13 cellular contexts compared by ENCODE assay signal in the genomic region with DNA sequence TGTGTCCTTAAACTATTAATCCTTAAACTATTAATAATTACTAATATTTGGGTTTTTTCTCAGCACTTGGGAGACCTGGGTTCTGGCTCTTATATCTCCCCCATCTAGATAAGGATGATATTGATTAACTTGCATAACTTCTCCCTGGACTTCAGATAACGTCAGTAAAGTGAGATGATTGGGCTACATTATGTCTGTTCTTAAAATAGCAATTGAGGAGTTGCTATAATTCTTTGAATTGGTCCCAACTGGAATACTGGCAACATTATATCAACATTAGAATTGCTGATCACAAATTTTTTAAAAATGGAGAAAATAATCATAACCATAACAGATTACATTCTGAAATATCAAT. TPM values are rescaled to one million over a fixed set of nuclear protein-coding genes. Genes with fewer than 3 reads are reported as not detected.
DNase-seq lines count a peak whose midpoint lies in the region; ATAC-seq and TF ChIP-seq lines count a peak whose summit lies in the region.
"Had no signal": no experiment of that assay in that cellular context is flagged by ENCODE, and none has a peak within 500 bp of the region (broad histone marks: within the 10 kb centered on the region; RNA-seq: fewer than 3 reads in every experiment).

No MANE protein-coding gene starts in this region.

- TF ChIP-seq CTCF in colonic mucosa (IDR thresholded peaks at IDR 0.05) (no peak), ovary (IDR thresholded peaks at IDR 0.05) (no peak)

- H3K27me3 Mint-ChIP-seq in activated CD4-positive, alpha-beta T cell treated with anti-CD3 and anti-CD28 coated beads, Interleukin-2, amount 10 ng/mL, durations not matched to agents 7 days and 5 days = no peaks in the 10 kb centered on the region
- no peaks in the 10 kb centered on the region for H3K27me3 Mint-ChIP-seq in stimulated activated memory B cell treated with anti-CD40 and anti-IgM and Interleukin-4, amounts not matched to agents 10 μg/mL and 1 μg/mL and 100 μg/mL, for 72 hours

- H3K27me3 ChIP-seq in Karpas-422 (ENCODE audit: low read length) (no peaks in the 10 kb centered on the region), colonic mucosa (no peaks in the 10 kb centered on the region), ovary (no peaks in the 10 kb centered on the region)

- peaks cover 45% of the 10 kb centered on the region for H3K4me1 ChIP-seq in Karpas-422 (ENCODE audit: low read length)
- H3K4me1 ChIP-seq in colonic mucosa = no peaks in the 10 kb centered on the region
- no peaks in the 10 kb centered on the region for H3K4me1 ChIP-seq in ovary (ENCODE audit: insufficient read depth)

- H3K4me3 Mint-ChIP-seq in activated CD4-positive, alpha-beta T cell treated with anti-CD3 and anti-CD28 coated beads, Interleukin-2, amount 10 ng/mL, durations not matched to agents 7 days and 5 days = peak overlapping the region; percentile 94
- H3K4me3 Mint-ChIP-seq in stimulated activated memory B cell treated with anti-CD40 and anti-IgM and Interleukin-4, amounts not matched to agents 10 μg/mL and 1 μg/mL and 100 μg/mL, for 72 hours = peak overlapping the region; percentile 95

- CTCF ChIA-PET in activated CD4-positive, alpha-beta T cell treated with anti-CD3 and anti-CD28 coated beads, Interleukin-2, amount 10 ng/mL, durations not matched to agents 7 days and 5 days (lab: Charles Lee) = interaction anchor here (0.6 to 2.7 kb wide), 2 partner anchors 7 to 287 kb away, joined by 5 to 9 read pairs; no protein-coding TSS in a partner anchor

- POLR2A ChIA-PET in activated CD4-positive, alpha-beta T cell treated with anti-CD3 and anti-CD28 coated beads, Interleukin-2, amount 10 ng/mL, durations not matched to agents 7 days and 5 days (lab: Charles Lee) = no interaction called here

- ATAC-seq in stimulated activated memory B cell treated with anti-CD40 and anti-IgM and Interleukin-4, amounts not matched to agents 10 μg/mL and 1 μg/mL and 100 μg/mL, for 72 hours = no peak

- whole genome bisulfite sequencing in ovary, 3 donors = 28 to 55% (median 34%) methylated on average over 1 of the region's 1 CpG

- TF ChIP-seq POLR2A in ovary (IDR thresholded peaks at IDR 0.05) = no peak

- H3K9ac ChIP-seq in Karpas-422 (ENCODE audit: low read length) = peak overlapping the region; percentile 87
- H3K9ac ChIP-seq in colonic mucosa (ENCODE audit: low read depth in 2 of 2, low read length in 2 of 2) = no peak overlapping the region

- peaks cover 3% of the 10 kb centered on the region for H3K9me3 Mint-ChIP-seq in activated CD4-positive, alpha-beta T cell treated with anti-CD3 and anti-CD28 coated beads, Interleukin-2, amount 10 ng/mL, durations not matched to agents 7 days and 5 days
- H3K9me3 Mint-ChIP-seq in stimulated activated memory B cell treated with anti-CD40 and anti-IgM and Interleukin-4, amounts not matched to agents 10 μg/mL and 1 μg/mL and 100 μg/mL, for 72 hours = peaks cover 6% of the 10 kb centered on the region

- H3K9me3 ChIP-seq in Karpas-422 (ENCODE audit: low read length) = no peaks in the 10 kb centered on the region
- no peaks in the 10 kb centered on the region for H3K9me3 ChIP-seq in colonic mucosa
- no peaks in the 10 kb centered on the region for H3K9me3 ChIP-seq in ovary

- H3K36me3 Mint-ChIP-seq in activated CD4-positive, alpha-beta T cell treated with anti-CD3 and anti-CD28 coated beads, Interleukin-2, amount 10 ng/mL, durations not matched to agents 7 days and 5 days (ENCODE audit: low read depth) = peaks cover 45% of the 10 kb centered on the region
- H3K36me3 Mint-ChIP-seq in stimulated activated memory B cell treated with anti-CD40 and anti-IgM and Interleukin-4, amounts not matched to agents 10 μg/mL and 1 μg/mL and 100 μg/mL, for 72 hours = peaks cover 45% of the 10 kb centered on the region

- no peak overlapping the region for H2AFZ ChIP-seq in Karpas-422 (ENCODE audit: low read length)

- peaks cover 70% of the 10 kb centered on the region for H3K79me2 ChIP-seq in Karpas-422 (ENCODE audit: low read length)

- peaks cover 54% of the 10 kb centered on the region for H3K4me1 Mint-ChIP-seq in activated CD4-positive, alpha-beta T cell treated with anti-CD3 and anti-CD28 coated beads, Interleukin-2, amount 10 ng/mL, durations not matched to agents 7 days and 5 days
- H3K4me1 Mint-ChIP-seq in stimulated activated memory B cell treated with anti-CD40 and anti-IgM and Interleukin-4, amounts not matched to agents 10 μg/mL and 1 μg/mL and 100 μg/mL, for 72 hours = peaks cover 63% of the 10 kb centered on the region

- H3K27ac Mint-ChIP-seq in activated CD4-positive, alpha-beta T cell treated with anti-CD3 and anti-CD28 coated beads, Interleukin-2, amount 10 ng/mL, durations not matched to agents 7 days and 5 days = peak overlapping the region; percentile 92
- H3K27ac Mint-ChIP-seq in stimulated activated memory B cell treated with anti-CD40 and anti-IgM and Interleukin-4, amounts not matched to agents 10 μg/mL and 1 μg/mL and 100 μg/mL, for 72 hours = peak overlapping the region; percentile 84

- H3K9me2 ChIP-seq in Karpas-422 (replicated peaks; ENCODE audit: insufficient read depth, low read length) = no peaks in the 10 kb centered on the region

- no peak for TF ChIP-seq EP300 in ovary (IDR thresholded peaks at IDR 0.05)

- H3K27ac ChIP-seq in Karpas-422 (ENCODE audit: low read length) (peak overlapping the region; percentile 97), colonic mucosa (peak overlapping the region; percentile 6), ovary (no peak overlapping the region)

- H4K20me1 ChIP-seq in Karpas-422 (ENCODE audit: insufficient read depth, low read depth, low read length) = no peaks in the 10 kb centered on the region

- no peak for DNase-seq in activated CD4-positive, alpha-beta T cell treated with anti-CD3 and anti-CD28 coated beads, Interleukin-2, amount 10 ng/mL, durations not matched to agents 7 days and 5 days
- no peak for DNase-seq in activated CD4-positive, alpha-beta T cell treated with anti-CD3 and anti-CD28 coated beads for 1 hour
- DNase-seq in Karpas-422 (peak; percentile 63), colonic mucosa (no peak), iPS-NIHi7 (ENCODE audit: extremely low spot score) (no peak), ovary (no peak), amygdala (lab: John Stamatoyannopoulos, UW) (no peak)
- DNase-seq: activated CD4-positive, alpha-beta T cell treated with anti-CD3 and anti-CD28 coated beads for 4 hours; mesendoderm; NCI-H748 treated with DMSO at 0.1 percent for 48 hours had no signal

- H3K36me3 ChIP-seq in Karpas-422 (ENCODE audit: insufficient read depth, low read length) (peaks cover 41% of the 10 kb centered on the region), colonic mucosa (no peaks in the 10 kb centered on the region), ovary (no peaks in the 10 kb centered on the region)

- peak overlapping the region; percentile 94 for H3K4me2 ChIP-seq in Karpas-422 (ENCODE audit: low read depth, low read length, poor library complexity, severe bottlenecking)

- H3K4me3 ChIP-seq in Karpas-422 (ENCODE audit: low read length) (peak overlapping the region; percentile 81), colonic mucosa (no peak overlapping the region), ovary (no peak overlapping the region)

- intact Hi-C loops in colonic mucosa (cut with DNase I) = no loop called here
- intact Hi-C loops in ovary (cut with DNase I) = no loop called here

RNA-seq across cellular contexts. Expression of gene APBB1IP, which starts 1.9 kb away (rescaled TPM):
- total RNA-seq in activated CD4-positive, alpha-beta T cell treated with anti-CD3 and anti-CD28 coated beads, Interleukin-2, amount 10 ng/mL, durations not matched to agents 7 days and 5 days = 10 to 100 TPM; 78.4 to 92.2 TPM
- 22.7 and 34.7 TPM in 2 replicates for total RNA-seq in Karpas-422 (2014; rRNA removed; shearing (Covaris generic); ENCODE audit: low replicate concordance)
- total RNA-seq in colonic mucosa (1 to 10 TPM; 2.1 to 2.8 TPM), ovary (1 to 10 TPM; 1.1 to 6.6 (median 1.8) TPM)
- polyA plus RNA-seq in ovary = 10 to 100 TPM in 1 of 2 donors, under 1 TPM in 1; 0.64 to 10.2 TPM
- total RNA-seq: pulmonary artery endothelial cell, SK-MEL-5 had no signal

Comparison
In these comparisons a context has a peak if more than half of its experiments do, and no peak if none do; other contexts are left out.
1. H3K27ac ChIP-seq: peak in Karpas-422 (single experiment) and colonic mucosa (single experiment); none in ovary (0 of 2).